Comparison of ENCODE assay signal across 9 cellular contexts in genomic region chr4:81052119-81053068, GRCh38. TPM values are rescaled to one million over a fixed set of nuclear protein-coding genes. Genes with fewer than 3 reads are reported as not detected.
DNase-seq lines count a peak whose midpoint lies in the region; ATAC-seq and TF ChIP-seq lines count a peak whose summit lies in the region.
"Had no signal": no experiment of that assay in that cellular context is flagged by ENCODE, and none has a peak within 500 bp of the region (broad histone marks: within the 10 kb centered on the region; RNA-seq: fewer than 3 reads in every experiment).

No MANE protein-coding gene starts in this region.

- H3K4me3 Mint-ChIP-seq in natural killer cell, result no peak overlapping the region
- no peak overlapping the region for H3K4me3 Mint-ChIP-seq in natural killer cell treated with Interleukin-12 subunit alpha and Interleukin-12 subunit beta and Interleukin-15 and Interleukin-18, amount 100 ng/mL, for 72 hours
- H3K4me3 Mint-ChIP-seq in stimulated activated naive CD8-positive, alpha-beta T cell treated with anti-CD3 and anti-CD28 coated beads, Interleukin-15, amount 100 ng/mL, for 72 hours, result no peak overlapping the region

- H3K36me3 Mint-ChIP-seq in natural killer cell, result no peaks in the 10 kb centered on the region
- no peaks in the 10 kb centered on the region for H3K36me3 Mint-ChIP-seq in natural killer cell treated with Interleukin-12 subunit alpha and Interleukin-12 subunit beta and Interleukin-15 and Interleukin-18, amount 100 ng/mL, for 72 hours
- H3K36me3 Mint-ChIP-seq: IgD-negative memory B cell had no signal

- DNase-seq in natural killer cell, result peak; percentile 17
- no peak for DNase-seq in natural killer cell treated with Interleukin-12 subunit alpha and Interleukin-12 subunit beta and Interleukin-15 and Interleukin-18, amount 100 ng/mL, for 72 hours (ENCODE audit: low spot score)
- peak; percentile 15 for DNase-seq in H7
- peak; percentile 42 for DNase-seq in T-helper 9 cell
- peak; percentile 74 for DNase-seq in choroid plexus epithelial cell (ENCODE audit: low read depth)
- peak; percentile 63 for DNase-seq in lower lobe of right lung
- DNase-seq in stimulated activated naive CD8-positive, alpha-beta T cell treated with anti-CD3 and anti-CD28 coated beads, Interleukin-15, amount 100 ng/mL, for 72 hours, result peak; percentile 28 to 33

- H3K9me3 Mint-ChIP-seq in natural killer cell, result no peaks in the 10 kb centered on the region
- no peaks in the 10 kb centered on the region for H3K9me3 Mint-ChIP-seq in natural killer cell treated with Interleukin-12 subunit alpha and Interleukin-12 subunit beta and Interleukin-15 and Interleukin-18, amount 100 ng/mL, for 72 hours
- no peaks in the 10 kb centered on the region for H3K9me3 Mint-ChIP-seq in stimulated activated naive CD8-positive, alpha-beta T cell treated with anti-CD3 and anti-CD28 coated beads, Interleukin-15, amount 100 ng/mL, for 72 hours
- H3K9me3 Mint-ChIP-seq: IgD-negative memory B cell had no signal

- H3K27me3 ChIP-seq in H7 (ENCODE audit: control insufficient read depth, insufficient read depth, low read length), result no peaks in the 10 kb centered on the region
- no peaks in the 10 kb centered on the region for H3K27me3 ChIP-seq in lower lobe of right lung (ENCODE audit: low read depth)

- no peaks in the 10 kb centered on the region for H3K4me1 Mint-ChIP-seq in natural killer cell
- no peaks in the 10 kb centered on the region for H3K4me1 Mint-ChIP-seq in natural killer cell treated with Interleukin-12 subunit alpha and Interleukin-12 subunit beta and Interleukin-15 and Interleukin-18, amount 100 ng/mL, for 72 hours (ENCODE audit: low read depth in 2 of 2)
- no peaks in the 10 kb centered on the region for H3K4me1 Mint-ChIP-seq in stimulated activated naive CD8-positive, alpha-beta T cell treated with anti-CD3 and anti-CD28 coated beads, Interleukin-15, amount 100 ng/mL, for 72 hours

- H3K27ac ChIP-seq in lower lobe of right lung, result no peak overlapping the region

- H3K27me3 Mint-ChIP-seq in natural killer cell (ENCODE audit: low read depth in 2 of 2), result peaks cover 8 to 20% of the 10 kb centered on the region in 2 donors
- peaks cover 0 to 16% of the 10 kb centered on the region in 2 donors for H3K27me3 Mint-ChIP-seq in natural killer cell treated with Interleukin-12 subunit alpha and Interleukin-12 subunit beta and Interleukin-15 and Interleukin-18, amount 100 ng/mL, for 72 hours
- H3K27me3 Mint-ChIP-seq in stimulated activated naive CD8-positive, alpha-beta T cell treated with anti-CD3 and anti-CD28 coated beads, Interleukin-15, amount 100 ng/mL, for 72 hours, result no peaks in the 10 kb centered on the region
- H3K27me3 Mint-ChIP-seq: IgD-negative memory B cell had no signal

- no peaks in the 10 kb centered on the region for H3K9me3 ChIP-seq in lower lobe of right lung

- no peak overlapping the region for H3K4me3 ChIP-seq in H7 (ENCODE audit: insufficient read depth, low read depth, low read length)
- no peak overlapping the region for H3K4me3 ChIP-seq in choroid plexus epithelial cell (ENCODE audit: low read depth, low read length)
- no peak overlapping the region for H3K4me3 ChIP-seq in lower lobe of right lung

- peak in 2 of 3 donors; percentile 35 to 55 for ATAC-seq in natural killer cell
- ATAC-seq in natural killer cell treated with Interleukin-12 subunit alpha and Interleukin-12 subunit beta and Interleukin-15 and Interleukin-18, amount 100 ng/mL, for 72 hours, result no peak
- peak; percentile 72 to 85 for ATAC-seq in lower lobe of right lung
- peak; percentile 58 for ATAC-seq in stimulated activated naive CD8-positive, alpha-beta T cell treated with anti-CD3 and anti-CD28 coated beads, Interleukin-15, amount 100 ng/mL, for 72 hours

- TF ChIP-seq CTCF in natural killer cell (IDR thresholded peaks at IDR 0.05) (peak; percentile 69), LNCAP (IDR thresholded peaks at IDR 0.05) (peak; percentile 73), choroid plexus epithelial cell (conservative IDR thresholded peaks at IDR 0.05; ENCODE audit: low read depth, low read length) (peak; percentile 87), lower lobe of right lung (IDR thresholded peaks at IDR 0.05) (peak; percentile 58)

- intact Hi-C loops in natural killer cell (cut with micrococcal nuclease) (no loop called here), lower lobe of right lung (cut with DNase I) (loop anchor here (10.0 kb wide), 1 partner anchor 688 kb away; no protein-coding TSS in a partner anchor)

- no peaks in the 10 kb centered on the region for H3K4me1 ChIP-seq in lower lobe of right lung

- no peak overlapping the region for H3K27ac Mint-ChIP-seq in natural killer cell
- H3K27ac Mint-ChIP-seq in natural killer cell treated with Interleukin-12 subunit alpha and Interleukin-12 subunit beta and Interleukin-15 and Interleukin-18, amount 100 ng/mL, for 72 hours, result no peak overlapping the region
- H3K27ac Mint-ChIP-seq in stimulated activated naive CD8-positive, alpha-beta T cell treated with anti-CD3 and anti-CD28 coated beads, Interleukin-15, amount 100 ng/mL, for 72 hours, result no peak overlapping the region
- H3K27ac Mint-ChIP-seq: IgD-negative memory B cell had no signal

- H3K36me3 ChIP-seq in H7 (replicated peaks; ENCODE audit: control insufficient read depth, insufficient read depth, low read length) (no peaks in the 10 kb centered on the region), lower lobe of right lung (no peaks in the 10 kb centered on the region)

RNA-seq across cellular contexts. Expression of gene BMP3, which starts 21.9 kb away (rescaled TPM):
- not detected for total RNA-seq in natural killer cell
- under 1 TPM in 1 of 2 donors, not detected in 1; 0.08 TPM for total RNA-seq in natural killer cell treated with Interleukin-12 subunit alpha and Interleukin-12 subunit beta and Interleukin-15 and Interleukin-18, amount 100 ng/mL, for 72 hours
- 0.07 and 0.10 TPM in 2 replicates for total RNA-seq in H7 (2014; rRNA removed; shearing (Covaris generic))
- 18.2 TPM for total RNA-seq in lower lobe of right lung

Comparison
In these comparisons a context has a peak if more than half of its experiments do, and no peak if none do; other contexts are left out.
1. ATAC-seq: peak in natural killer cell (2 of 3), lower lobe of right lung (2 of 2) and stimulated activated naive CD8-positive, alpha-beta T cell treated with anti-CD3 and anti-CD28 coated beads, Interleukin-15, amount 100 ng/mL, for 72 hours (single experiment); none in natural killer cell treated with Interleukin-12 subunit alpha and Interleukin-12 subunit beta and Interleukin-15 and Interleukin-18, amount 100 ng/mL, for 72 hours (0 of 2).
2. RNA of gene BMP3, which starts 21.9 kb away (total RNA-seq): 18.2 TPM in lower lobe of right lung (single experiment); 0.07 to 0.10 TPM in H7, 0.08 TPM in natural killer cell treated with Interleukin-12 subunit alpha and Interleukin-12 subunit beta and Interleukin-15 and Interleukin-18, amount 100 ng/mL, for 72 hours and not detected in natural killer cell; every median in the first group is over 10 times any median in the second.
3. Peak in every context shown above with its lines, with median percentiles within 50 percentile points of each other: CTCF ChIP-seq.